ENCODE assay signal across 16 cellular contexts in genomic region chr2:186125156-186125555, GRCh38.
"Had no signal": no experiment of that assay in that cellular context is flagged by ENCODE, and none has a peak within 500 bp of the region (broad histone marks: within the 10 kb centered on the region; RNA-seq: fewer than 3 reads in every experiment).

No MANE protein-coding gene starts in this region.

- H3K36me3 Mint-ChIP-seq: natural killer cell treated with Interleukin-12 subunit alpha and Interleukin-12 subunit beta and Interleukin-15 and Interleukin-18, amount 100 ng/mL, for 72 hours had no signal

- H3K9me3 ChIP-seq: ovary, upper lobe of right lung had no signal

- ATAC-seq: left lobe of liver; natural killer cell treated with Interleukin-12 subunit alpha and Interleukin-12 subunit beta and Interleukin-15 and Interleukin-18, amount 100 ng/mL, for 72 hours; stimulated activated naive CD8-positive, alpha-beta T cell treated with anti-CD3 and anti-CD28 coated beads, Interleukin-15, Interleukin-2, amounts not matched to agents 100 U/mL and 50 U/mL, for 24 hours; upper lobe of right lung had no signal

- H3K4me3 ChIP-seq: ovary, upper lobe of right lung had no signal

- H3K27ac ChIP-seq: ovary, upper lobe of right lung had no signal

- H3K27ac Mint-ChIP-seq: activated B cell treated with CpG ODN at 0.5 μM for 24 hours; activated CD4-positive, alpha-beta T cell treated with anti-CD3 and anti-CD28 coated beads, Interleukin-2, amount 10 ng/mL, durations not matched to agents 24 days and 14 days; dendritic cell treated with granulocyte-macrophage colony-stimulating factor and Interleukin-4, amounts not matched to agents 40 ng/mL and 50 ng/mL, for 4 days; natural killer cell treated with Interleukin-12 subunit alpha and Interleukin-12 subunit beta and Interleukin-15 and Interleukin-18, amount 100 ng/mL, for 72 hours had no signal

- H3K36me3 ChIP-seq: ovary, upper lobe of right lung had no signal

- H3K27me3 Mint-ChIP-seq: activated B cell treated with CpG ODN at 0.5 μM for 24 hours; activated CD4-positive, alpha-beta T cell treated with anti-CD3 and anti-CD28 coated beads, Interleukin-2, amount 10 ng/mL, durations not matched to agents 24 days and 14 days; dendritic cell treated with granulocyte-macrophage colony-stimulating factor and Interleukin-4, amounts not matched to agents 40 ng/mL and 50 ng/mL, for 4 days; natural killer cell treated with Interleukin-12 subunit alpha and Interleukin-12 subunit beta and Interleukin-15 and Interleukin-18, amount 100 ng/mL, for 72 hours had no signal

- DNase-seq: activated B cell treated with CpG ODN at 0.5 μM for 24 hours; activated CD4-positive, alpha-beta T cell treated with anti-CD3 and anti-CD28 coated beads, Interleukin-2, amount 10 ng/mL, durations not matched to agents 24 days and 14 days; activated CD8-positive, alpha-beta memory T cell treated with anti-CD3 and anti-CD28 coated beads for 24 hours; activated naive CD4-positive, alpha-beta T cell treated with Interleukin-2 at 50 U/mL for 16 hours; cerebellar nuclear complex; erythroblast; hippocampal formation; mammary epithelial cell; ovary; stimulated activated CD4-positive, alpha-beta T cell treated with anti-CD3 and anti-CD28 coated beads, Interleukin-4, amount 100 ng/mL, for 1 hour; stimulated activated CD8-positive, alpha-beta memory T cell treated with anti-CD3 and anti-CD28 coated beads, Interleukin-4, amount 100 ng/mL, for 48 hours; stimulated activated naive CD8-positive, alpha-beta T cell treated with anti-CD3 and anti-CD28 coated beads, Interleukin-15, Interleukin-2, amounts not matched to agents 100 U/mL and 50 U/mL, for 24 hours; upper lobe of right lung had no signal

- H3K4me1 Mint-ChIP-seq: activated B cell treated with CpG ODN at 0.5 μM for 24 hours; activated CD4-positive, alpha-beta T cell treated with anti-CD3 and anti-CD28 coated beads, Interleukin-2, amount 10 ng/mL, durations not matched to agents 24 days and 14 days had no signal

- H3K27me3 ChIP-seq: ovary, upper lobe of right lung had no signal

- H3K9me3 Mint-ChIP-seq: activated CD4-positive, alpha-beta T cell treated with anti-CD3 and anti-CD28 coated beads, Interleukin-2, amount 10 ng/mL, durations not matched to agents 24 days and 14 days; dendritic cell treated with granulocyte-macrophage colony-stimulating factor and Interleukin-4, amounts not matched to agents 40 ng/mL and 50 ng/mL, for 4 days had no signal

- H3K4me3 Mint-ChIP-seq: activated B cell treated with CpG ODN at 0.5 μM for 24 hours; activated CD4-positive, alpha-beta T cell treated with anti-CD3 and anti-CD28 coated beads, Interleukin-2, amount 10 ng/mL, durations not matched to agents 24 days and 14 days; dendritic cell treated with granulocyte-macrophage colony-stimulating factor and Interleukin-4, amounts not matched to agents 40 ng/mL and 50 ng/mL, for 4 days; natural killer cell treated with Interleukin-12 subunit alpha and Interleukin-12 subunit beta and Interleukin-15 and Interleukin-18, amount 100 ng/mL, for 72 hours had no signal
